In the genomic region with DNA sequence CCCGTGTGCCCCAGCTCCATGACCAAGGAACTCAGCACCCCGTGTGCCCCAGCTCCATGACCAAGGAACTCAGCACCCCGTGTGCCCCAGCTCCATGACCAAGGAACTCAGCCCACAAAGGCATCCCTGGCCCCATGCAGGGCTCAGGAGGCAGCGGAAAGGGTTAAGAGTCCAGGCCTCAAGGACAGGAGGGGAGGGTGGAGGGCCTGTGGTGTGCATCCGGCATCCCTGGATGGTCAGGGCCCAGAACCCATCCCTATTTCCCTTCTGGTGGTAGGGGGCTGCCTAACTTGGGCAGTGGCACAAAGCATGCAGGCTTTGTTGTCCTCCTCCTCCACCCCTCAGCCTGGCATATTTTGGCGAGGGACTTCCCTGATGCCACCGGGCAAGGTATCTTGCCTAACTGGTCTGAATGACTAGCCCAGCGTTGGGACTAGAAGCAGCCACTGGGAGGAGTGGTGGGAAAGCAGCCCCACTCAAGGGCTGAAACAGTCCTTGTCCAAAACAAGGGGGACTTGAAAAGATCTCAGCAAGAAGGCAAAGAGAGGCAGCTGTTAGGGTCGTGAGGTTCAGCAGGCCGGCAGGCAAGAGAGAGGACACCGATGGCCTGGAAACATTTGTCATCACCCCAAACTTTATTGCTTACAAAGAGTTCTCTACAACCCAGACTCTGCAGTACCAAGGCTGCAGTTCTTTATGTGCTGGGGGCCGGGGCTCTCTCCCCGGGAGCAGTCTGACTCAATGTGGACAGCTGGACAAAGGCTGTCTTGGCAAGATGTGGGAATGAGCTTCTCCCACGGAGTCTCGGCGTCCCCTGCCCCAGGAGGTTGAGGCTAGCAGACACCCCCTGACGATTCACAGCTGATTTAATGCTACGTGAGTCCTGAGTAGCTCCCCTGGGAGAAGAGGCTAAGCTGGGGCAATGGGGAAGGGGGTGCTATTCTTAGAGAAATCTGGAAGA, we compare ENCODE assay signal across 8 cellular contexts. TPM values are rescaled to one million over a fixed set of nuclear protein-coding genes. Genes with fewer than 3 reads are reported as not detected.
DNase-seq lines count a peak whose midpoint lies in the region; ATAC-seq and TF ChIP-seq lines count a peak whose summit lies in the region.

No MANE protein-coding gene starts in this region.

- H3K36me3 ChIP-seq in RWPE2 (ENCODE audit: low read depth) (peaks cover 42% of the 10 kb centered on the region), esophagus squamous epithelium (peaks cover 27 to 49% (median 38%) of the 10 kb centered on the region in 3 donors), osteoblast (ENCODE audit: insufficient read depth, low read length) (peaks cover 41% of the 10 kb centered on the region)

- no peak overlapping the region for H3K27ac ChIP-seq in RWPE2 (ENCODE audit: poor library complexity, severe bottlenecking)
- peak overlapping the region; percentile 38 to 72 (median 61) for H3K27ac ChIP-seq in esophagus squamous epithelium
- H3K27ac ChIP-seq in osteoblast (ENCODE audit: low read depth, low read length), result no peak overlapping the region

- peak overlapping the region; percentile 59 for H3K4me2 ChIP-seq in osteoblast (ENCODE audit: insufficient read depth, low read length)

- peaks cover 63% of the 10 kb centered on the region for H4K20me1 ChIP-seq in osteoblast (ENCODE audit: insufficient read depth, low read length)

- H3K4me3 ChIP-seq in RWPE2 (ENCODE audit: severe bottlenecking) (peak overlapping the region; percentile 24), esophagus squamous epithelium (peak overlapping the region; percentile 43 to 66 (median 57)), osteoblast (ENCODE audit: insufficient read depth, low read length) (no peak overlapping the region)

- H3K27me3 ChIP-seq in RWPE2 (ENCODE audit: insufficient read depth, poor library complexity, severe bottlenecking) (no peaks in the 10 kb centered on the region), esophagus squamous epithelium (no peaks in the 10 kb centered on the region), osteoblast (ENCODE audit: insufficient read depth, low read length) (peaks cover 11% of the 10 kb centered on the region)

- no peak for TF ChIP-seq POLR2A in esophagus squamous epithelium (IDR thresholded peaks at IDR 0.05)

- peak; percentile 37 for DNase-seq in G401 (ENCODE audit: low spot score)
- no peak for DNase-seq in RWPE2 (ENCODE audit: low spot score)
- DNase-seq in esophagus squamous epithelium (lab: John Stamatoyannopoulos, UW), result no peak
- DNase-seq in osteoblast (ENCODE audit: insufficient read length, low spot score, missing footprints), result peak; percentile 84
- no peak for DNase-seq in GOT3 (lab: John Stamatoyannopoulos, UW)
- no peak for DNase-seq in NCI-H526 treated with DMSO at 0.1 percent for 48 hours (lab: John Stamatoyannopoulos, UW)
- DNase-seq in Ammon's horn (ENCODE audit: low spot score), result no peak

- ATAC-seq in RWPE2 (ENCODE audit: low read depth), result peak; percentile 27
- ATAC-seq in HG03432 (IDR thresholded peaks at IDR 0.05; ENCODE audit: unreplicated experiment), result no peak

- intact Hi-C loops in esophagus squamous epithelium (cut with DNase I), result no loop called here

- TF ChIP-seq CTCF in RWPE2 (IDR thresholded peaks at IDR 0.05; ENCODE audit: poor library complexity, severe bottlenecking), result peak; percentile 7
- peak in 1 of 6 experiments; percentile 23 for TF ChIP-seq CTCF in esophagus squamous epithelium (IDR thresholded peaks at IDR 0.05)
- no peak for TF ChIP-seq CTCF in osteoblast (IDR thresholded peaks at IDR 0.05; ENCODE audit: extremely low read depth, low read depth, low read length)

- in situ Hi-C loops in G401 (cut with HindIII; ENCODE audit: low sequenced_read_pairs), result no loop called here

- H3K79me2 ChIP-seq in osteoblast (ENCODE audit: insufficient read depth, low read length), result no peaks in the 10 kb centered on the region

- H3K9me3 ChIP-seq in RWPE2 (ENCODE audit: severe bottlenecking) (no peaks in the 10 kb centered on the region), esophagus squamous epithelium (no peaks in the 10 kb centered on the region), osteoblast (ENCODE audit: low read depth, low read length) (no peaks in the 10 kb centered on the region)

- H2AFZ ChIP-seq in osteoblast (ENCODE audit: low read length), result no peak overlapping the region

- H3K4me1 ChIP-seq in RWPE2 (ENCODE audit: insufficient read depth, poor library complexity, severe bottlenecking), result peaks cover 7% of the 10 kb centered on the region
- H3K4me1 ChIP-seq in esophagus squamous epithelium, result peaks cover 14 to 39% (median 17%) of the 10 kb centered on the region in 3 donors
- H3K4me1 ChIP-seq in osteoblast (ENCODE audit: insufficient read depth, low read length), result peaks cover 31% of the 10 kb centered on the region

- WGBS in esophagus squamous epithelium, 2 donors, result 62% methylated on average over 11 of the region's 18 CpGs; no CpG with 5 or more reads in 1 of the 2 donors

RNA-seq across cellular contexts. Expression of a gene that starts 0.9 kb away (rescaled TPM):
- not detected in 2 replicates for total RNA-seq in G401 (2014; rRNA removed; shearing (Covaris generic))
- total RNA-seq in esophagus squamous epithelium, result not detected
- not detected in 2 replicates for total RNA-seq in osteoblast

RNA-seq across cellular contexts. Expression of a gene that starts 41.1 kb away (rescaled TPM):
- 6.1 and 17.9 TPM in 2 replicates for total RNA-seq in G401 (2014; rRNA removed; shearing (Covaris generic))
- total RNA-seq in esophagus squamous epithelium, result 10 to 100 TPM in 2 of 4 donors, 1 to 10 TPM in 2; 3.5 to 16.8 (median 6.9) TPM
- total RNA-seq in osteoblast, result 2.7 and 3.6 TPM in 2 replicates

RNA-seq across cellular contexts. Expression of a gene that starts 54.0 kb away (rescaled TPM):
- total RNA-seq in G401 (2014; rRNA removed; shearing (Covaris generic)), result 17.5 and 17.8 TPM in 2 replicates
- total RNA-seq in esophagus squamous epithelium, result 10 to 100 TPM in 1 of 4 donors, 1 to 10 TPM in 3; 3.7 to 14.7 (median 6.7) TPM
- total RNA-seq in osteoblast, result 2.7 and 3.6 TPM in 2 replicates

Comparison
In these comparisons a context has a peak if more than half of its experiments do, and no peak if none do; other contexts are left out.
1. DNase-seq: peak in G401 (single experiment) and osteoblast (single experiment); none in RWPE2 (single experiment), esophagus squamous epithelium (single experiment), GOT3 (single experiment), NCI-H526 treated with DMSO at 0.1 percent for 48 hours (single experiment) and Ammon's horn (single experiment).
2. H3K27ac ChIP-seq: peak in esophagus squamous epithelium (4 of 4); none in RWPE2 (single experiment) and osteoblast (single experiment).